In genomic region chr5:178624626-178625546, GRCh38 we compare ENCODE assay signal across 8 cellular contexts. TPM values are rescaled to one million over a fixed set of nuclear protein-coding genes. Genes with fewer than 3 reads are reported as not detected.
DNase-seq lines count a peak whose midpoint lies in the region.

No MANE protein-coding gene starts in this region.

- H3K36me3 ChIP-seq in iPS-20b (ENCODE audit: insufficient read depth, low read depth, low read length) (peaks cover 33% of the 10 kb centered on the region), subcutaneous abdominal adipose tissue (ENCODE audit: control insufficient read depth in 5 of 5, insufficient read depth in 5 of 5, low read length in 5 of 5) (peaks cover 19 to 33% (median 29%) of the 10 kb centered on the region in 5 donors)

- CTCF ChIA-PET in activated CD4-positive, alpha-beta memory T cell treated with anti-CD3 and anti-CD28 coated beads for 36 hours (lab: Charles Lee): interaction anchor here (0.6 to 1.7 kb wide), 3 partner anchors 30 to 390 kb away, joined by 3 to 4 read pairs (median 4); no protein-coding TSS in a partner anchor

- peak overlapping the region; percentile 49 for H3K27ac Mint-ChIP-seq in activated CD4-positive, alpha-beta memory T cell treated with anti-CD3 and anti-CD28 coated beads for 36 hours

- H3K27ac ChIP-seq in iPS-20b (ENCODE audit: low read length) (no peak overlapping the region), subcutaneous abdominal adipose tissue (ENCODE audit: low read depth, low read length) (peak overlapping the region; percentile 98)

- H3K4me3 ChIP-seq in iPS-20b (ENCODE audit: low read length) (peak overlapping the region; percentile 98), subcutaneous abdominal adipose tissue (ENCODE audit: low read depth in 1 of 5, low read length in 5 of 5) (peak overlapping the region; percentile 80 to 100 (median 98))

- H3K36me3 Mint-ChIP-seq in activated CD4-positive, alpha-beta memory T cell treated with anti-CD3 and anti-CD28 coated beads for 36 hours: peaks cover 23% of the 10 kb centered on the region

- peak overlapping the region; percentile 92 for H3K4me3 Mint-ChIP-seq in activated CD4-positive, alpha-beta memory T cell treated with anti-CD3 and anti-CD28 coated beads for 36 hours

- intact Hi-C loops in activated CD4-positive, alpha-beta memory T cell treated with anti-CD3 and anti-CD28 coated beads for 36 hours (cut with micrococcal nuclease): loop anchor here (1.0 to 10.0 kb wide), 3 partner anchors 11 to 930 kb away; partner anchors contain the start of genes HNRNPAB and RUFY1

- no peaks in the 10 kb centered on the region for H3K9me3 Mint-ChIP-seq in activated CD4-positive, alpha-beta memory T cell treated with anti-CD3 and anti-CD28 coated beads for 36 hours

- H3K4me1 Mint-ChIP-seq in activated CD4-positive, alpha-beta memory T cell treated with anti-CD3 and anti-CD28 coated beads for 36 hours (ENCODE audit: low read depth): peaks cover 43% of the 10 kb centered on the region

- no peaks in the 10 kb centered on the region for H3K9me3 ChIP-seq in iPS-20b (ENCODE audit: insufficient read depth, low read depth, low read length)
- H3K9me3 ChIP-seq in subcutaneous abdominal adipose tissue (ENCODE audit: control insufficient read depth in 5 of 5, low read length in 5 of 5): no peaks in the 10 kb centered on the region

- peak; percentile 20 for DNase-seq in DMS 273 (lab: John Stamatoyannopoulos, UW; ENCODE audit: unreplicated experiment)
- no peak for DNase-seq in DMS 273 treated with DMSO at 0.1 percent for 48 hours (lab: John Stamatoyannopoulos, UW)
- no peak for DNase-seq in activated CD4-positive, alpha-beta memory T cell treated with anti-CD3 and anti-CD28 coated beads for 36 hours
- DNase-seq in 8988T: no peak
- no peak for DNase-seq in kidney glomerular epithelial cell (lab: John Stamatoyannopoulos, UW)
- DNase-seq in epidermal melanocyte (ENCODE audit: insufficient read length, low spot score): no peak

- H3K9ac ChIP-seq in iPS-20b (ENCODE audit: low read depth, low read length) (peak overlapping the region; percentile 94; the same call in 1 of the 2 replicates), subcutaneous abdominal adipose tissue (ENCODE audit: low read length in 5 of 5) (peak overlapping the region; percentile 98 to 100 (median 99))

- peaks cover 15% of the 10 kb centered on the region; the same call in 1 of the 2 replicates for H3K27me3 ChIP-seq in iPS-20b (ENCODE audit: insufficient read depth, low read length)
- no peaks in the 10 kb centered on the region for H3K27me3 ChIP-seq in subcutaneous abdominal adipose tissue (ENCODE audit: control insufficient read depth in 5 of 5, insufficient read depth in 4 of 5, low read length in 5 of 5)

- H3K27me3 Mint-ChIP-seq in activated CD4-positive, alpha-beta memory T cell treated with anti-CD3 and anti-CD28 coated beads for 36 hours: no peaks in the 10 kb centered on the region

- peaks cover 20% of the 10 kb centered on the region for H3K4me1 ChIP-seq in iPS-20b (ENCODE audit: insufficient read depth, low read length)
- peaks cover 6 to 42% (median 34%) of the 10 kb centered on the region in 5 donors for H3K4me1 ChIP-seq in subcutaneous abdominal adipose tissue (ENCODE audit: control insufficient read depth in 5 of 5, insufficient read depth in 5 of 5, low read length in 5 of 5)

- POLR2A ChIA-PET in activated CD4-positive, alpha-beta memory T cell treated with anti-CD3 and anti-CD28 coated beads for 36 hours (lab: Charles Lee): interaction anchor here (0.6 to 1.4 kb wide), 3 partner anchors 12 to 1142 kb away, joined by 4 to 5 read pairs (median 4); no protein-coding TSS in a partner anchor

RNA-seq across cellular contexts. Expression of gene CLK4, which starts 2.0 kb away (rescaled TPM):
- 10 to 100 TPM; 25.1 to 26.0 TPM for total RNA-seq in activated CD4-positive, alpha-beta memory T cell treated with anti-CD3 and anti-CD28 coated beads for 36 hours

RNA-seq across cellular contexts. Expression of gene COL23A1, which starts 34.7 kb away (rescaled TPM):
- total RNA-seq in activated CD4-positive, alpha-beta memory T cell treated with anti-CD3 and anti-CD28 coated beads for 36 hours: under 1 TPM in 1 of 2 experiments, not detected in 1; 0.15 TPM
